ENCODE assay signal across 35 cellular contexts in genomic region chrX:112979879-112980278, GRCh38.
"Had no signal": no experiment of that assay in that cellular context is flagged by ENCODE, and none has a peak within 500 bp of the region (broad histone marks: within the 10 kb centered on the region; RNA-seq: fewer than 3 reads in every experiment).

No MANE protein-coding gene starts in this region.

- H3K36me3 ChIP-seq: MG63 had no signal

- DNase-seq: Karpas-422, Kasumi-1, MG63, MV-4-11, NCI-H1048, NCI-H1092, NCI-H1092 treated with DMSO at 0.1 percent for 48 hours, NCI-H1105, NCI-H1105 treated with DMSO at 0.1 percent for 48 hours, NCI-H1417, NCI-H1417 treated with DMSO at 0.1 percent for 48 hours, NCI-H1436, NCI-H1436 treated with DMSO at 0.1 percent for 48 hours, NCI-H146, NCI-H1694, NCI-H1694 treated with DMSO at 0.1 percent for 48 hours, NCI-H187, NCI-H187 treated with DMSO at 0.1 percent for 48 hours, NCI-H1930, NCI-H2029, NCI-H2029 treated with DMSO at 0.1 percent for 48 hours, NCI-H2081, NCI-H2081 treated with DMSO at 0.1 percent for 48 hours, NCI-H2107, NCI-H2171, NCI-H2171 treated with DMSO at 0.1 percent for 48 hours, NCI-H2227 treated with DMSO at 0.1 percent for 48 hours, NCI-H226, NCI-H345, NCI-H446, NCI-H446 treated with DMSO at 0.1 percent for 48 hours, NCI-H510A, NCI-H510A treated with DMSO at 0.1 percent for 48 hours, NCI-H524, NCI-H524 treated with DMSO at 0.1 percent for 48 hours had no signal

- H3K9me3 ChIP-seq: MG63 had no signal

- H3K4me3 ChIP-seq: MG63 had no signal

- H3K27me3 ChIP-seq: MG63 had no signal
